Comparison of ENCODE assay signal across 8 cellular contexts in genomic region chr17:81398855-81399451, GRCh38. TPM values are rescaled to one million over a fixed set of nuclear protein-coding genes. Genes with fewer than 3 reads are reported as not detected.
DNase-seq lines count a peak whose midpoint lies in the region; ATAC-seq, FAIRE-seq and TF ChIP-seq lines count a peak whose summit lies in the region.

No MANE protein-coding gene starts in this region.

- no peak for TF ChIP-seq POLR2A in heart left ventricle (IDR thresholded peaks at IDR 0.05)
- TF ChIP-seq POLR2A in GM12878 (IDR thresholded peaks at IDR 0.05; ENCODE audit: low read depth, low read length): no peak

- H3K27ac ChIP-seq in heart left ventricle: peak overlapping the region; percentile 91 to 98 (median 97)
- H3K27ac ChIP-seq in GM12878 (ENCODE audit: control insufficient read depth, insufficient read depth): no peak overlapping the region
- H3K27ac ChIP-seq in lung (ENCODE audit: low read depth in 1 of 2, low read length in 1 of 2): peak overlapping the region; percentile 81 to 87
- peak overlapping the region; percentile 96 for H3K27ac ChIP-seq in urinary bladder (ENCODE audit: low read depth)

- no TSS peak for BruUV-seq in GM12878 (replicated peaks; lab: Mats Ljungman, UMichigan)

- TF ChIP-seq RAD21 in GM12878 (IDR thresholded peaks at IDR 0.05; ENCODE audit: insufficient read depth, low read depth, low read length): no peak

- H4K20me1 ChIP-seq in GM12878 (ENCODE audit: control insufficient read depth, insufficient read depth): no peaks in the 10 kb centered on the region

- H3K9me3 ChIP-seq in heart left ventricle (no peaks in the 10 kb centered on the region), GM12878 (replicated peaks; ENCODE audit: control insufficient read depth, insufficient read depth, low read length) (no peaks in the 10 kb centered on the region; the same call in 2 of the 3 replicates), lung (ENCODE audit: control insufficient read depth in 2 of 2, insufficient read depth in 1 of 2, low read length in 1 of 2) (no peaks in the 10 kb centered on the region)

- ATAC-seq in heart left ventricle (no peak), Right ventricle myocardium superior (ENCODE audit: poor library complexity) (no peak), GM12878 (no peak), lung (ENCODE audit: insufficient read depth, low FRiP score) (no peak), GM18909 (IDR thresholded peaks at IDR 0.05; ENCODE audit: poor library complexity, unreplicated experiment) (no peak), HG03039 (IDR thresholded peaks at IDR 0.05; ENCODE audit: unreplicated experiment) (no peak)

- no peak overlapping the region for H3K4me2 ChIP-seq in GM12878 (ENCODE audit: control insufficient read depth, insufficient read depth)

- H3K36me3 ChIP-seq in heart left ventricle (no peaks in the 10 kb centered on the region), GM12878 (ENCODE audit: control insufficient read depth in 2 of 2, insufficient read depth in 2 of 2, low read length in 1 of 2) (no peaks in the 10 kb centered on the region), lung (ENCODE audit: control insufficient read depth in 2 of 2, insufficient read depth in 2 of 2, low read length in 2 of 2) (no peaks in the 10 kb centered on the region), urinary bladder (ENCODE audit: insufficient read depth) (no peaks in the 10 kb centered on the region)

- DNase-seq in heart left ventricle (no peak), Right ventricle myocardium superior (no peak), GM12878 (ENCODE audit: low read depth, low spot score) (no peak), lung (ENCODE audit: low spot score) (no peak), SW 1271 (lab: John Stamatoyannopoulos, UW) (no peak)

- no peak overlapping the region for H2AFZ ChIP-seq in GM12878 (ENCODE audit: control insufficient read depth, low read depth, low read length)

- CTCF ChIA-PET in GM12878 (lab: Yijun Ruan, JAX): no interaction called here

- H3K4me1 ChIP-seq in heart left ventricle (peaks cover 20 to 86% (median 46%) of the 10 kb centered on the region in 12 donors), GM12878 (ENCODE audit: control insufficient read depth, insufficient read depth, low read length) (no peaks in the 10 kb centered on the region; the same call in 1 of the 2 replicates), lung (ENCODE audit: control insufficient read depth in 2 of 2, insufficient read depth in 2 of 2, low read length in 2 of 2) (peaks cover 9% of the 10 kb centered on the region in 2 donors), urinary bladder (ENCODE audit: insufficient read depth) (no peaks in the 10 kb centered on the region)

- TF ChIP-seq CTCF in heart left ventricle (IDR thresholded peaks at IDR 0.05) (no peak), GM12878 (IDR thresholded peaks at IDR 0.05 in 2 of 3, conservative IDR thresholded peaks at IDR 0.05 in 1 of 3; ENCODE audit: control insufficient read depth in 2 of 3, extremely low read depth in 1 of 3, insufficient read depth in 1 of 3, low read depth in 3 of 3, low read length in 3 of 3) (no peak), lung (IDR thresholded peaks at IDR 0.05; ENCODE audit: control extremely low read depth, extremely low read depth) (no peak)

- in situ Hi-C loops in GM12878 (cut with MboI): no loop called here

- SMC1A ChIA-PET in GM12878 (lab: Charles Lee; ENCODE audit: uncharacterized antibody, unreplicated experiment): no interaction called here

- H3K4me3 ChIP-seq in heart left ventricle (peak overlapping the region; percentile 12 to 95 (median 80)), GM12878 (no peak overlapping the region), lung (peak overlapping the region; percentile 35), urinary bladder (ENCODE audit: low read depth, low read length) (peak overlapping the region; percentile 88)

- no peak for FAIRE-seq in GM12878 (lab: Jason Lieb, UNC)

- H3K27me3 ChIP-seq in heart left ventricle: peaks cover 0 to 14% (median 0%) of the 10 kb centered on the region in 9 donors
- H3K27me3 ChIP-seq in GM12878 (replicated peaks in 1 of 2; ENCODE audit: control insufficient read depth in 2 of 2, insufficient read depth in 2 of 2, low read length in 1 of 2): peaks cover 21 to 58% of the 10 kb centered on the region in 2 experiments
- H3K27me3 ChIP-seq in lung (ENCODE audit: control insufficient read depth, insufficient read depth): no peaks in the 10 kb centered on the region

- RAD21 ChIA-PET in GM12878 (lab: Charles Lee; ENCODE audit: unreplicated experiment): no interaction called here

- no peaks in the 10 kb centered on the region for H3K79me2 ChIP-seq in GM12878 (ENCODE audit: control insufficient read depth, insufficient read depth, low read length)

- POLR2A ChIA-PET in GM12878 (lab: Charles Lee): no interaction called here

- intact Hi-C loops in heart left ventricle (cut with DNase I): loop anchor here in 5 of 10 donors (5.0 to 10.0 kb wide), 5 partner anchors 83 to 116 kb away; partner anchors contain the start of genes ACTG1 (in 2 of the 5) and SLC38A10 (in 2 of the 5)
- intact Hi-C loops in Right ventricle myocardium superior (cut with DNase I): loop anchor here (2.0 kb wide), 1 partner anchor 86 kb away; no protein-coding TSS in a partner anchor
- intact Hi-C loops in GM12878 (cut with micrococcal nuclease; ENCODE audit: unreplicated experiment): loop anchor here (10.0 kb wide), 1 partner anchor 104 kb away; the partner anchor contains the start of gene SLC38A10

- H3K9ac ChIP-seq in GM12878 (ENCODE audit: control insufficient read depth, insufficient read depth, low read length): no peak overlapping the region

- WGBS in heart left ventricle, 4 donors: 0 to 1% (median 1%) methylated on average over 29 to 51 of the region's 51 CpGs
- 11% methylated on average over 13 of the region's 51 CpGs for WGBS in GM12878 (ENCODE audit: insufficient coverage, insufficient replicate concordance, low lambda C conversion rate, missing lambda C conversion rate)
- 1% methylated on average over 25 to 51 of the region's 51 CpGs for WGBS in lung, 2 donors
- WGBS in urinary bladder: under 1% methylated on average over 51 of the region's 51 CpGs

- no peak for TF ChIP-seq EP300 in GM12878 (IDR thresholded peaks at IDR 0.05; ENCODE audit: borderline replicate concordance in 1 of 2, control insufficient read depth in 1 of 2, low read depth in 2 of 2, low read length in 2 of 2)

TF ChIP-seq in GM12878, 131 proteins besides CTCF, POLR2A, EP300 and RAD21:
- TF ChIP-seq RELB (IDR thresholded peaks at IDR 0.05; ENCODE audit: low read depth) (no peak), SUZ12 (IDR thresholded peaks at IDR 0.05; ENCODE audit: unreplicated experiment) (peak; percentile 50), ASH2L (IDR thresholded peaks at IDR 0.05; ENCODE audit: borderline replicate concordance, low read depth) (no peak), NR2C2 (IDR thresholded peaks at IDR 0.05; ENCODE audit: borderline replicate concordance, control insufficient read depth, insufficient read length, low read depth) (no peak), MTA3 (IDR thresholded peaks at IDR 0.05; ENCODE audit: borderline replicate concordance, low read length) (no peak), EGR1 (IDR thresholded peaks at IDR 0.05; ENCODE audit: borderline replicate concordance in 1 of 2, low read depth in 2 of 2, low read length in 2 of 2) (no peak), EZH2 (IDR thresholded peaks at IDR 0.05; ENCODE audit: borderline replicate concordance, control insufficient read depth, low read depth, low read length) (0 out of 2 replicates have a peak, but pooled peaks have one; percentile 79), TCF7 (IDR thresholded peaks at IDR 0.05; ENCODE audit: borderline replicate concordance) (no peak)

RNA-seq across cellular contexts. Expression of gene BAHCC1, which starts 3.7 kb away (rescaled TPM):
- total RNA-seq in heart left ventricle: 10 to 100 TPM in 3 of 9 donors, 1 to 10 TPM in 6; 6.0 to 19.6 (median 9.3) TPM
- 1 to 10 TPM; 7.6 to 8.5 TPM for polyA plus RNA-seq in heart left ventricle
- total RNA-seq in Right ventricle myocardium superior: 8.0 TPM
- 0.32 and 0.84 TPM in 2 replicates for total RNA-seq in GM12878 (2013; cell fraction: nucleolus; rRNA removed)
- under 0.01 TPM in 1 of 2 replicates, not detected in the other for total RNA-seq in GM12878 (2014; rRNA removed)
- not detected in 2 replicates for total RNA-seq in GM12878 (2014; rRNA removed; fragmentation: Illumina TruSeq; extraction: Trizol)
- total RNA-seq in GM12878 (2021): 0.10 and 0.45 TPM in 2 replicates
- not detected for polyA plus RNA-seq in GM12878 (2011; ENCODE audit: low read depth)
- polyA plus RNA-seq in GM12878 (2011; rRNA removed): 0.12 TPM in 1 of 2 replicates, not detected in the other
- polyA plus RNA-seq in GM12878 (2011; cell fraction: cytosol; rRNA removed): 0.01 and 0.07 TPM in 2 replicates
- 0.32 and 0.75 TPM in 2 replicates for polyA plus RNA-seq in GM12878 (2011; cell fraction: nucleus; rRNA removed)
- polyA plus RNA-seq in GM12878 (2012): 0.03 and 0.07 TPM in 2 replicates
- polyA plus RNA-seq in GM12878 (2014; fragmentation: Illumina TruSeq; extraction: Trizol): not detected in 2 replicates
- polyA plus RNA-seq in GM12878 (2014; fragmentation: Nextera tagmentation; extraction: Ambion mirVana): not detected
- 0.03 TPM in 2 replicates for polyA plus RNA-seq in GM12878 (2014; rRNA removed)
- polyA plus RNA-seq in GM12878 (2016; fragmentation: Nextera tagmentation; extraction: Ambion mirVana): under 1 TPM in 1 of 2 experiments, not detected in 1; 0.14 TPM
- 0.10 TPM in 1 of 2 replicates, not detected in the other for polyA minus RNA-seq in GM12878 (2011; rRNA and poly(A)+ RNA removed)
- polyA minus RNA-seq in GM12878 (2011; cell fraction: cytosol; rRNA and poly(A)+ RNA removed): not detected in 2 replicates
- polyA minus RNA-seq in GM12878 (2011; cell fraction: nucleus; rRNA and poly(A)+ RNA removed): 0.48 and 0.67 TPM in 2 replicates
- total RNA-seq in lung: 10 to 100 TPM; 24.4 to 24.9 TPM
- 10 to 100 TPM in 1 of 2 donors, 1 to 10 TPM in 1; 7.6 to 10.5 TPM for polyA plus RNA-seq in lung
- 10.1 TPM for total RNA-seq in urinary bladder
- polyA plus RNA-seq in urinary bladder: 15.9 TPM
